In the genomic region with DNA sequence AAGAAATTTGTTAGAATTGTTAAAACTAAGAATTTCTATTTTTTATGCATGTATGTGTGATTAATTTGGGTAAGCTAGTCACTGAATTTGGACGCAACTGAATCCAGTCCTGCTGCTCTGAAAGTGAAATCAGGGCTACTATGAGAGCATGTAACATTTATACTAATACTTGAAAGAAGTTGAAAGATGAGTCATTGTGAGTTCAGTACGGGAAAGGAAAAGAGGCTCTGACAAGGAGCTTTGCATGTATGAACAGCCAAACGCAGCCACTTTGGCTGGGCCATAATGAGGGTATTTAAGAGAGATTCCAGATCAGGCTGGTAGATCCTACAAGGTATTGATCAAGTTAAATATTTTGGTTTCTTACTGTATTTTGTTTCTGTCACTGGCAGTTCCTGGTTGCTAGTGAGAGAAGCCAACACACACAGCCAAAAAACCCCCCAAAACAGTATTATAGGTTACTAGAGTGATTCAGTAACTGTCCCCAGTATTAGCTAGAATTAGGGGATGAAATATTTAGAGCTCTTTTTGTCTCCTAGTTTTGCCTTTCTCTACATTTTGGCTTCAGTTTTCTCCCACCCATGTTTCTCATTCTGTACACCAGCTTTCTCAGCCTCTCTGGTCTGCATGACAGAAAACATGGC, we compare ENCODE assay signal across 8 cellular contexts.
DNase-seq lines count a peak whose midpoint lies in the region; ATAC-seq, FAIRE-seq and TF ChIP-seq lines count a peak whose summit lies in the region.

No MANE protein-coding gene starts in this region.

- CTCF ChIA-PET in HEK293T (lab: Yijun Ruan, JAX), result no interaction called here

- POLR2A ChIA-PET in HEK293T (lab: Yijun Ruan, JAX), result no interaction called here

- ATAC-seq in GM21723 (IDR thresholded peaks at IDR 0.05; ENCODE audit: unreplicated experiment), result peak; percentile 98

- FAIRE-seq in GM18507 (lab: Jason Lieb, UNC), result peak; percentile 80

- DNase-seq in GM18507 (ENCODE audit: extremely low spot score, insufficient read length, low read depth) (no peak), NCI-H226 (peak; percentile 68), glomerular visceral epithelial cell (ENCODE audit: extremely low spot score) (peak; percentile 47), HEK293T (ENCODE audit: extremely low spot score) (no peak), putamen (ENCODE audit: low spot score) (no peak), T-helper 9 cell (no peak), HUDEP-2 (lab: John Stamatoyannopoulos, UW; ENCODE audit: unreplicated experiment in 76 of 76) (no peak)

TF ChIP-seq in HEK293T, 16 proteins besides CTCF, POLR2A, EP300 and RAD21:
- no peak for TF ChIP-seq ZNF384 (IDR thresholded peaks at IDR 0.05)

Comparison
In these comparisons a context has a peak if more than half of its experiments do, and no peak if none do; other contexts are left out.
1. DNase-seq: peak in NCI-H226 (single experiment) and glomerular visceral epithelial cell (single experiment); none in GM18507 (single experiment), HEK293T (single experiment), putamen (single experiment), T-helper 9 cell (single experiment) and HUDEP-2 (0 of 76).